ENCODE assay signal across 1 cellular context in the genomic region with DNA sequence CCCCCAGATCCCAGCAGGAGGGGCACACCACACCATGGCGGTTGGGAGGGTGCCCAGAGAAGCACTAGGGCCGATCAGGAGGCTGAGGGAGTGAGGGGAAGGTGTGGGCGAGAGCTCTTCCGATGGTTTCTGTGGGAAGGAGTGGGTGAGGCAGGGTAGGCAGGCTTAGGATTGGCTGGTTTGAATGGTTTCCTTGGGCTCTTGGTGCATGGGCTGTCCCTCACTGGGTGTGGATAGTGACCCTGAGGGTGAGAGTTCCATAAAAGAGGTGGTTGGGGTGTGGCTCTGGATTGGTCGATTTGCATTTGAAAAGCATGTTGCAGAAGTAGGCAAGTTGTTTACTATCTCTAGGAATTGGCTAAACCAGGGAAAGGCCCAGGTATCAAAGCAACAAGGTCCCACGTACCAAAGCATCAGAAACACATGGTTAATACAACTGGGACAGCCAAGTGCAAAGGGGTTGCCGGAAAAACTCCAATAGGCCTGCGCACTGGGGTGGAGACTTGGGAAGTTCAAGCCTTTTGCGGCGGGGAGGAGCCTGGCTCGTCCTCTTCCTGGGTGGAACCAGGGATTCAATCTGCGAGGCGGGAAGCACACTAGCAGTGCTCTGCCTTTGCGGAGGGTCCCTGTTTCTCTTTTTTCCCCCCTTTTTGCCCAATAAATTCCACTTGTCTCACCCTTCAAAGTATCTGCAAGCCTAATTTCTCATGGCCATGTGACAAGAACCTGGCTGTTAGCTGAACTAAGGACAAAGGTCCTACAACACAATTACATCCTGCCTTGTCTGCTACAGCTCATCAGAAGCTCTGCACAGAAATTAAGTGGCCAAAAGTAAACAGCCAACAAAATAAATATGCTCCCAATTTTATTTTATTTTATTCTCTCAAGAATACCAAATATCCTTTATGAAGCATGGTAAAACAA.
TF ChIP-seq lines count a peak whose summit lies in the region.

No MANE protein-coding gene starts in this region.

TF ChIP-seq in liver, 16 proteins besides CTCF, POLR2A, EP300 and RAD21 (continued from another document):
- no peak for TF ChIP-seq YY1 (IDR thresholded peaks at IDR 0.05)
- TF ChIP-seq FOXA1 (IDR thresholded peaks at IDR 0.05): no peak
- peak in 1 of 2 donors; percentile 69 for TF ChIP-seq GABPA (IDR thresholded peaks at IDR 0.05 in 1 of 2, conservative IDR thresholded peaks at IDR 0.05 in 1 of 2)
- TF ChIP-seq NR2F2 (IDR thresholded peaks at IDR 0.05): peak; percentile 9
- TF ChIP-seq, protein P1, sequence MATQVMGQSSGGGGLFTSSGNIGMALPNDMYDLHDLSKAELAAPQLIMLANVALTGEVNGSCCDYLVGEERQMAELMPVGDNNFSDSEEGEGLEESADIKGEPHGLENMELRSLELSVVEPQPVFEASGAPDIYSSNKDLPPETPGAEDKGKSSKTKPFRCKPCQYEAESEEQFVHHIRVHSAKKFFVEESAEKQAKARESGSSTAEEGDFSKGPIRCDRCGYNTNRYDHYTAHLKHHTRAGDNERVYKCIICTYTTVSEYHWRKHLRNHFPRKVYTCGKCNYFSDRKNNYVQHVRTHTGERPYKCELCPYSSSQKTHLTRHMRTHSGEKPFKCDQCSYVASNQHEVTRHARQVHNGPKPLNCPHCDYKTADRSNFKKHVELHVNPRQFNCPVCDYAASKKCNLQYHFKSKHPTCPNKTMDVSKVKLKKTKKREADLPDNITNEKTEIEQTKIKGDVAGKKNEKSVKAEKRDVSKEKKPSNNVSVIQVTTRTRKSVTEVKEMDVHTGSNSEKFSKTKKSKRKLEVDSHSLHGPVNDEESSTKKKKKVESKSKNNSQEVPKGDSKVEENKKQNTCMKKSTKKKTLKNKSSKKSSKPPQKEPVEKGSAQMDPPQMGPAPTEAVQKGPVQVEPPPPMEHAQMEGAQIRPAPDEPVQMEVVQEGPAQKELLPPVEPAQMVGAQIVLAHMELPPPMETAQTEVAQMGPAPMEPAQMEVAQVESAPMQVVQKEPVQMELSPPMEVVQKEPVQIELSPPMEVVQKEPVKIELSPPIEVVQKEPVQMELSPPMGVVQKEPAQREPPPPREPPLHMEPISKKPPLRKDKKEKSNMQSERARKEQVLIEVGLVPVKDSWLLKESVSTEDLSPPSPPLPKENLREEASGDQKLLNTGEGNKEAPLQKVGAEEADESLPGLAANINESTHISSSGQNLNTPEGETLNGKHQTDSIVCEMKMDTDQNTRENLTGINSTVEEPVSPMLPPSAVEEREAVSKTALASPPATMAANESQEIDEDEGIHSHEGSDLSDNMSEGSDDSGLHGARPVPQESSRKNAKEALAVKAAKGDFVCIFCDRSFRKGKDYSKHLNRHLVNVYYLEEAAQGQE (IDR thresholded peaks at IDR 0.05): no peak
- peak in 1 of 2 donors; percentile 48 for TF ChIP-seq RXRA (IDR thresholded peaks at IDR 0.05)
